23 cellular contexts compared by ENCODE assay signal in the genomic region with DNA sequence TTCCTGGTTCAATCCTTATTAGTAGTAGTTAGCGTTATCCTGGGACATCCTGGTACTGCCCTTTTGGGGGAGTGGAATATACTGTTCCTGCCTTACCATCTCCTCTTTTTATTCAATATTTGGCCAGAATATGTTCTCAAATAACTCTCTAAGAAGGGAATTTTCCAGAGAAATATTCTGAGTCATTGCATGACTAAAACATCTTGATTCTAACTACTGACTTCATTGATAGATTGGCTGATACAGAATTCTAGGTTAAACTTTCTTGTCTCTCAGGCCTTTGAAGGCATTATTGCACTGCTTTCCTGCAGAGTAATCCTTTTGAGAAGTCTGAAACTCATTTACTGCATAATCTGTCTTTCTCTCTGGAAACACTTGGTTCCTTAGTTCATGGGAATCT.
DNase-seq lines count a peak whose midpoint lies in the region; TF ChIP-seq lines count a peak whose summit lies in the region.
"Had no signal": no experiment of that assay in that cellular context is flagged by ENCODE, and none has a peak within 500 bp of the region (broad histone marks: within the 10 kb centered on the region; RNA-seq: fewer than 3 reads in every experiment).

No MANE protein-coding gene starts in this region.

- no peaks in the 10 kb centered on the region for H3K9me3 ChIP-seq in GM23248 (ENCODE audit: low read depth)
- H3K9me3 ChIP-seq in SK-N-SH, result no peaks in the 10 kb centered on the region
- H3K9me3 ChIP-seq in A673 (ENCODE audit: low read depth, low read length, poor library complexity, severe bottlenecking), result no peaks in the 10 kb centered on the region

- TF ChIP-seq EP300 in SK-N-SH (IDR thresholded peaks at IDR 0.05; ENCODE audit: borderline replicate concordance in 1 of 2, low read depth in 1 of 2, low read length in 1 of 2), result peak in 1 of 2 experiments; percentile 55; a peak in 1 of 4 replicates

- BruUV-seq in A673 (replicated peaks; lab: Mats Ljungman, UMichigan), result no TSS peak

- H3K4me2 ChIP-seq in GM23248 (ENCODE audit: unreplicated experiment) (no peak overlapping the region), SK-N-SH (no peak overlapping the region)

- H3K27me3 ChIP-seq in GM23248 (replicated peaks; ENCODE audit: insufficient read depth), result no peaks in the 10 kb centered on the region
- no peaks in the 10 kb centered on the region for H3K27me3 ChIP-seq in SK-N-SH (ENCODE audit: insufficient read depth)
- H3K27me3 ChIP-seq in A673 (replicated peaks; ENCODE audit: insufficient read depth, low read depth, low read length, poor library complexity), result no peaks in the 10 kb centered on the region

- no peaks in the 10 kb centered on the region for H3K36me3 ChIP-seq in GM23248 (ENCODE audit: low read depth)
- H3K36me3 ChIP-seq in SK-N-SH (replicated peaks in 1 of 2; ENCODE audit: control insufficient read depth in 1 of 2, insufficient read depth in 2 of 2, low read length in 1 of 2), result no peaks in the 10 kb centered on the region
- no peaks in the 10 kb centered on the region for H3K36me3 ChIP-seq in A673 (ENCODE audit: insufficient read depth, low read length, poor library complexity, severe bottlenecking)

- TF ChIP-seq CTCF in SK-N-SH (IDR thresholded peaks at IDR 0.05), result no peak
- no peak for TF ChIP-seq CTCF in fibroblast of the aortic adventitia (IDR thresholded peaks at IDR 0.05; ENCODE audit: insufficient read depth, low read length)
- no peak for TF ChIP-seq CTCF in A673 (conservative IDR thresholded peaks at IDR 0.05; ENCODE audit: low read depth, low read length)

- POLR2A ChIA-PET in SK-N-SH (lab: Yijun Ruan, JAX) (no interaction called here), A673 (lab: Charles Lee; ENCODE audit: low non-redundant PET) (no interaction called here)

- H3K4me1 ChIP-seq in GM23248 (ENCODE audit: insufficient read depth) (0 out of 2 replicates have a peak, but pooled peaks cover 10% of the 10 kb centered on the region), SK-N-SH (ENCODE audit: control insufficient read depth in 1 of 2, insufficient read depth in 2 of 2, low read depth in 1 of 2, low read length in 1 of 2) (peaks cover 0 to 4% of the 10 kb centered on the region in 2 experiments; a peak in 1 of 4 replicates), A673 (ENCODE audit: insufficient read depth, low read length, poor library complexity, severe bottlenecking) (no peaks in the 10 kb centered on the region)

- H4K20me1 ChIP-seq in GM23248 (ENCODE audit: insufficient read depth), result no peaks in the 10 kb centered on the region
- H4K20me1 ChIP-seq in SK-N-SH (ENCODE audit: insufficient read depth), result no peaks in the 10 kb centered on the region

- H2AFZ ChIP-seq in GM23248, result no peak overlapping the region
- peak overlapping the region; percentile 32; the same call in 1 of the 2 replicates for H2AFZ ChIP-seq in SK-N-SH (ENCODE audit: low read depth)

- no peaks in the 10 kb centered on the region for H3K79me2 ChIP-seq in GM23248 (ENCODE audit: insufficient read depth)
- H3K79me2 ChIP-seq in SK-N-SH (ENCODE audit: insufficient read depth), result no peaks in the 10 kb centered on the region

- CTCF ChIA-PET in SK-N-SH (lab: Yijun Ruan, JAX), result no interaction called here
- CTCF ChIA-PET in A673 (lab: Charles Lee), result no interaction called here

- peaks cover 5% of the 10 kb centered on the region; the same call in 1 of the 2 replicates for H3F3A ChIP-seq in GM23248 (ENCODE audit: insufficient read depth)
- peaks cover 17% of the 10 kb centered on the region for H3F3A ChIP-seq in SK-N-SH (replicated peaks; ENCODE audit: insufficient read depth)

- H3K27ac ChIP-seq in GM23248 (no peak overlapping the region), SK-N-SH (ENCODE audit: low read depth in 2 of 2, low read length in 1 of 2) (peak overlapping the region in 1 of 2 experiments; percentile 70; a peak in 2 of 4 replicates), A673 (ENCODE audit: low read depth, low read length, poor library complexity, severe bottlenecking) (no peak overlapping the region)
- H3K27ac ChIP-seq: HL-60, RWPE1 had no signal

- DNase-seq in GM23248 (peak; percentile 35), SK-N-SH (no peak), fibroblast of the aortic adventitia (ENCODE audit: low read depth) (peak; percentile 11), stromal cell of bone marrow (ENCODE audit: low read depth) (peak; percentile 23), NCI-H446 treated with DMSO at 0.1 percent for 48 hours (lab: John Stamatoyannopoulos, UW) (no peak), A673 (ENCODE audit: low spot score) (no peak), NCI-H1930 (lab: John Stamatoyannopoulos, UW) (no peak)
- DNase-seq: C1 segment of cervical spinal cord; CD4-positive, alpha-beta memory T cell; COR-L47; DMS53; GOT3; HCEC 1CT; Kasumi-1; MV-4-11; NCI-H1105 treated with DMSO at 0.1 percent for 48 hours; NCI-H146; NCI-H2029; NCI-H526 treated with DMSO at 0.1 percent for 48 hours; SHP77 had no signal

- in situ Hi-C loops in GM23248 (cut with MboI), result no loop called here

- intact Hi-C loops in A673 (cut with micrococcal nuclease; ENCODE audit: unreplicated experiment), result no loop called here

- no peaks in the 10 kb centered on the region for H3K9me2 ChIP-seq in GM23248 (ENCODE audit: insufficient read depth)
- H3K9me2 ChIP-seq in SK-N-SH, result no peaks in the 10 kb centered on the region

- H3K9ac ChIP-seq in GM23248 (no peak overlapping the region), SK-N-SH (no peak overlapping the region)

- TF ChIP-seq RAD21 in SK-N-SH (IDR thresholded peaks at IDR 0.05; ENCODE audit: low read length), result no peak

- 93 to 95% methylated on average over 1 of the region's 1 CpG for WGBS in GM23248 (ENCODE audit: low coverage in 1 of 2, low lambda C conversion rate in 2 of 2, missing lambda C conversion rate in 2 of 2), 2 experiments
- WGBS in SK-N-SH (ENCODE audit: low lambda C conversion rate), result 71% methylated on average over 1 of the region's 1 CpG

- H3K4me3 ChIP-seq in GM23248, result no peak overlapping the region
- no peak overlapping the region for H3K4me3 ChIP-seq in SK-N-SH (ENCODE audit: low read depth in 2 of 2, low read length in 1 of 2)
- no peak overlapping the region for H3K4me3 ChIP-seq in fibroblast of the aortic adventitia (ENCODE audit: low read depth, low read length)
- H3K4me3 ChIP-seq in A673 (ENCODE audit: low read depth, low read length, poor library complexity, severe bottlenecking), result no peak overlapping the region
- H3K4me3 ChIP-seq: GM12878 had no signal

TF ChIP-seq in SK-N-SH, 30 proteins besides CTCF, POLR2A, EP300 and RAD21:
- TF ChIP-seq FOSL2 (IDR thresholded peaks at IDR 0.05; ENCODE audit: borderline replicate concordance, low read depth), result peak; percentile 77
- peak; percentile 79 for TF ChIP-seq JUND (IDR thresholded peaks at IDR 0.05)
- TF ChIP-seq TEAD4 (IDR thresholded peaks at IDR 0.05; ENCODE audit: borderline replicate concordance, insufficient read depth), result no peak
- peak; percentile 57; the same call in 1 of the 2 replicates for TF ChIP-seq TCF12 (IDR thresholded peaks at IDR 0.05)
- TF ChIP-seq PBX3 (IDR thresholded peaks at IDR 0.05), result peak; percentile 59
- 0 out of 2 replicates have a peak, but pooled peaks have one; percentile 27 for TF ChIP-seq MEF2A (IDR thresholded peaks at IDR 0.05; ENCODE audit: borderline replicate concordance, low read depth)
- TF ChIP-seq TAF1 (IDR thresholded peaks at IDR 0.05; ENCODE audit: borderline replicate concordance, low read depth, low read length), result no peak

Comparison
In these comparisons a context has a peak if more than half of its experiments do, and no peak if none do; other contexts are left out.
1. DNase-seq: peak in GM23248 (single experiment), fibroblast of the aortic adventitia (single experiment) and stromal cell of bone marrow (single experiment); none in SK-N-SH (single experiment), NCI-H446 treated with DMSO at 0.1 percent for 48 hours (single experiment), A673 (single experiment) and NCI-H1930 (0 of 2).